16 cellular contexts compared by ENCODE assay signal in genomic region chr9:3887121-3887797, GRCh38.
DNase-seq lines count a peak whose midpoint lies in the region; TF ChIP-seq lines count a peak whose summit lies in the region.
"Had no signal": no experiment of that assay in that cellular context is flagged by ENCODE, and none has a peak within 500 bp of the region (broad histone marks: within the 10 kb centered on the region; RNA-seq: fewer than 3 reads in every experiment).

No MANE protein-coding gene starts in this region.

- no peaks in the 10 kb centered on the region for H3K79me2 ChIP-seq in neural progenitor cell (ENCODE audit: low read depth)

- H3K4me2 ChIP-seq in neural progenitor cell = peak overlapping the region; percentile 39

- H3K36me3 Mint-ChIP-seq in neural progenitor cell = peaks cover 30% of the 10 kb centered on the region
- H3K36me3 Mint-ChIP-seq: naive thymus-derived CD4-positive, alpha-beta T cell had no signal

- H3K36me3 ChIP-seq in neural progenitor cell = no peaks in the 10 kb centered on the region
- H3K36me3 ChIP-seq: adrenal gland, lower lobe of right lung, Peyer's patch had no signal

- H3K27ac ChIP-seq in neural progenitor cell = peak overlapping the region; percentile 86
- H3K27ac ChIP-seq: adrenal gland, lower lobe of right lung, Peyer's patch had no signal

- H3K27me3 ChIP-seq in neural progenitor cell = no peaks in the 10 kb centered on the region
- H3K27me3 ChIP-seq: adrenal gland, Peyer's patch had no signal

- H3K4me3 ChIP-seq in neural progenitor cell = no peak overlapping the region
- H3K4me3 ChIP-seq: adrenal gland, lower lobe of right lung, Peyer's patch had no signal

- peaks cover 43% of the 10 kb centered on the region for H3K4me1 ChIP-seq in neural progenitor cell
- H3K4me1 ChIP-seq: adrenal gland, lower lobe of right lung, Peyer's patch had no signal

- no peak overlapping the region for H2AFZ ChIP-seq in neural progenitor cell (replicated peaks)

- peaks cover 24% of the 10 kb centered on the region for H3F3A ChIP-seq in neural progenitor cell (ENCODE audit: low read depth)

- H3K27me3 Mint-ChIP-seq in neural progenitor cell (ENCODE audit: insufficient read depth, low read depth) = no peaks in the 10 kb centered on the region

- H3K9ac ChIP-seq in neural progenitor cell = no peak overlapping the region

- no peak overlapping the region for H3K4me3 Mint-ChIP-seq in neural progenitor cell
- H3K4me3 Mint-ChIP-seq: activated CD8-positive, alpha-beta T cell treated with anti-CD3 and anti-CD28 coated beads, Interleukin-2, amount 10 ng/mL, durations not matched to agents 7 days and 5 days; effector memory CD8-positive, alpha-beta T cell; naive thymus-derived CD4-positive, alpha-beta T cell had no signal

- H3K4me1 Mint-ChIP-seq in neural progenitor cell = peaks cover 44% of the 10 kb centered on the region
- H3K4me1 Mint-ChIP-seq: naive thymus-derived CD4-positive, alpha-beta T cell had no signal

- H3K27ac Mint-ChIP-seq in neural progenitor cell = peak overlapping the region; percentile 61
- H3K27ac Mint-ChIP-seq: activated CD8-positive, alpha-beta T cell treated with anti-CD3 and anti-CD28 coated beads, Interleukin-2, amount 10 ng/mL, durations not matched to agents 7 days and 5 days; effector memory CD8-positive, alpha-beta T cell; naive thymus-derived CD4-positive, alpha-beta T cell had no signal

- peak; percentile 37 for DNase-seq in NCI-H1092 (lab: John Stamatoyannopoulos, UW)
- peak; percentile 92 for DNase-seq in NCI-H2107 treated with DMSO at 0.1 percent for 48 hours (lab: John Stamatoyannopoulos, UW; ENCODE audit: unreplicated experiment)
- DNase-seq in NCI-H82 treated with DMSO at 0.1 percent for 48 hours (lab: John Stamatoyannopoulos, UW; ENCODE audit: unreplicated experiment) = peak; percentile 10
- DNase-seq in neural progenitor cell (ENCODE audit: low spot score) = no peak
- no peak for DNase-seq in GM03348 (ENCODE audit: low spot score)
- no peak for DNase-seq in iPS-NIHi11 (ENCODE audit: low spot score)
- no peak for DNase-seq in NK-92 (lab: John Stamatoyannopoulos, UW; ENCODE audit: unreplicated experiment)
- no peak for DNase-seq in SHP77 (lab: John Stamatoyannopoulos, UW)
- DNase-seq: activated CD8-positive, alpha-beta T cell treated with anti-CD3 and anti-CD28 coated beads, Interleukin-2, amount 10 ng/mL, durations not matched to agents 7 days and 5 days; adrenal gland; effector memory CD8-positive, alpha-beta T cell; lower lobe of right lung; naive thymus-derived CD4-positive, alpha-beta T cell; NCI-H1694 treated with DMSO at 0.1 percent for 48 hours; Peyer's patch; stimulated activated CD4-positive, alpha-beta T cell treated with anti-CD3 and anti-CD28 coated beads, Interleukin-15, amount 100 ng/mL, for 24 hours had no signal

- H4K20me1 ChIP-seq in neural progenitor cell (ENCODE audit: low read depth) = no peaks in the 10 kb centered on the region

- H3K9me3 Mint-ChIP-seq in neural progenitor cell = no peaks in the 10 kb centered on the region
- H3K9me3 Mint-ChIP-seq: effector memory CD8-positive, alpha-beta T cell; naive thymus-derived CD4-positive, alpha-beta T cell had no signal

- no peaks in the 10 kb centered on the region for H3K9me3 ChIP-seq in neural progenitor cell (ENCODE audit: low read depth)
- H3K9me3 ChIP-seq: adrenal gland, lower lobe of right lung, Peyer's patch had no signal

- TF ChIP-seq CTCF in neural progenitor cell (IDR thresholded peaks at IDR 0.05) = no peak

Comparison
In these comparisons a context has a peak if more than half of its experiments do, and no peak if none do; other contexts are left out.
1. DNase-seq: peak in NCI-H1092 (single experiment), NCI-H2107 treated with DMSO at 0.1 percent for 48 hours (single experiment) and NCI-H82 treated with DMSO at 0.1 percent for 48 hours (single experiment); none in neural progenitor cell (single experiment), GM03348 (single experiment), iPS-NIHi11 (single experiment), NK-92 (single experiment) and SHP77 (0 of 2).